In the genomic region with DNA sequence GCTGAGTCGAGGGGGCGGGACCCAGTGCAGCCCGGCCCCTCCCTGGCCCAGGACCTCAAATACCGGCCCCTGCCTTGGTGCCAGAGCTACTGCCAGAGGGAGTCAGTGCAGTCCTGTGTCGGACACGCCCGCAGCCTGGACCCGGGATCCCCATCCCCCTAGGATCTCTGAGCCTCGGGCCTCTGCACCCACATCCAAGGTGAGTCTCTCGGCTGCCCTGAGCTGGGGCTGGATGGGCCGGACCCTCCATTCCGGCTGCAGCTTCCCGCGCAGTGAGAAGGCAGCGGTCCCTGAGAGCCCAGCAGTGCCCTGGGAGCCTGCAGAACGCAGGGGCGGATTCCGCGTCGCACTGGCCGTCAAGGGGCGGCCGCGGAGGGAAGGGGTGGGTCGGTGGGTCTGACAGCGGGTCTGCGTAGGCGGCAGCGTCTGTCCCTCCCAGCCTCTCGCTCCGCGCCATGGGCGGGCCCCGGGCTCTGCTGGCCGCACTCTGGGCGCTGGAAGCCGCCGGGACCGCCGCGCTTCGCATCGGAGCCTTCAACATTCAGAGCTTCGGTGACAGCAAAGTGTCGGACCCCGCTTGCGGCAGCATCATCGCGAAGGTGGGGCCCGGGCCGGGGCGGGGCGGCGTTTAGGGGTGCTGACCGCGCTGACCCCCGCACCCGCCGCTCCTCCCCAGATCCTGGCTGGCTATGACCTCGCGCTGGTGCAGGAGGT, we compare ENCODE assay signal across 10 cellular contexts. TPM values are rescaled to one million over a fixed set of nuclear protein-coding genes. Genes with fewer than 3 reads are reported as not detected.
DNase-seq lines count a peak whose midpoint lies in the region; ATAC-seq and TF ChIP-seq lines count a peak whose summit lies in the region.
"Had no signal": no experiment of that assay in that cellular context is flagged by ENCODE, and none has a peak within 500 bp of the region (broad histone marks: within the 10 kb centered on the region; RNA-seq: fewer than 3 reads in every experiment).

Gene DNASE1L2 (plus strand): TSS at position 83 of the 714 bp plus-strand sequence. CDS start 373 bp downstream, at position 456.

- ATAC-seq in HG03095 (IDR thresholded peaks at IDR 0.05; ENCODE audit: unreplicated experiment), result no peak

- TF ChIP-seq CTCF in VCaP (conservative IDR thresholded peaks at IDR 0.05) (no peak), left ventricle myocardium inferior (IDR thresholded peaks at IDR 0.05; ENCODE audit: borderline replicate concordance) (no peak), sigmoid colon (IDR thresholded peaks at IDR 0.05) (no peak)

- H3K9ac ChIP-seq in GM23248, result peak within 1 kb of the TSS; percentile 9

- no peaks in the 10 kb centered on the region for H3K79me2 ChIP-seq in GM23248 (ENCODE audit: insufficient read depth)

- H3K4me3 ChIP-seq in GM23248, result peak within 1 kb of the TSS; percentile 53
- H3K4me3 ChIP-seq in left ventricle myocardium inferior, result peak within 1 kb of the TSS; percentile 55
- peak within 1 kb of the TSS in 3 of 4 donors; percentile 9 to 24 (median 14) for H3K4me3 ChIP-seq in sigmoid colon

- H2AFZ ChIP-seq in GM23248, result no peak within 1 kb of the TSS

- in situ Hi-C loops in GM23248 (cut with MboI), result no loop called here

- DNase-seq in GM23248, result peak; percentile 76
- no peak for DNase-seq in left ventricle myocardium inferior
- DNase-seq in sigmoid colon, result peak; percentile 70
- DNase-seq in HuH-7 (ENCODE audit: low spot score), result no peak
- no peak for DNase-seq in NCI-H187 (lab: John Stamatoyannopoulos, UW)
- DNase-seq: activated CD4-positive, alpha-beta T cell treated with anti-CD3 and anti-CD28 coated beads, Interleukin-2, amount 50 U/mL, for 4 hours; effector memory CD4-positive, alpha-beta T cell; occipital lobe had no signal

- H3K27me3 ChIP-seq in GM23248 (replicated peaks; ENCODE audit: insufficient read depth), result no peaks in the 10 kb centered on the region
- peaks cover 23% of the 10 kb centered on the region for H3K27me3 ChIP-seq in left ventricle myocardium inferior (ENCODE audit: low read depth)
- H3K27me3 ChIP-seq in sigmoid colon, result peaks cover 17 to 53% (median 26%) of the 10 kb centered on the region in 3 donors

- no peaks in the 10 kb centered on the region for H3K4me1 ChIP-seq in GM23248 (ENCODE audit: insufficient read depth)
- peaks cover 25% of the 10 kb centered on the region for H3K4me1 ChIP-seq in left ventricle myocardium inferior
- H3K4me1 ChIP-seq in sigmoid colon, result peaks cover 0 to 27% (median 24%) of the 10 kb centered on the region in 4 donors

- H4K20me1 ChIP-seq in GM23248 (ENCODE audit: insufficient read depth), result no peaks in the 10 kb centered on the region

- no peak for TF ChIP-seq POLR2A in sigmoid colon (IDR thresholded peaks at IDR 0.05)

- no peaks in the 10 kb centered on the region for H3K36me3 ChIP-seq in GM23248 (ENCODE audit: low read depth)
- peaks cover 58% of the 10 kb centered on the region for H3K36me3 ChIP-seq in left ventricle myocardium inferior
- peaks cover 43 to 58% (median 46%) of the 10 kb centered on the region in 4 donors for H3K36me3 ChIP-seq in sigmoid colon

- no peaks in the 10 kb centered on the region for H3K9me2 ChIP-seq in GM23248 (ENCODE audit: insufficient read depth)

- TF ChIP-seq EP300 in sigmoid colon (IDR thresholded peaks at IDR 0.05), result no peak

- intact Hi-C loops in left ventricle myocardium inferior (cut with micrococcal nuclease) (no loop called here), sigmoid colon (cut with DNase I) (no loop called here)

- no peaks in the 10 kb centered on the region for H3F3A ChIP-seq in GM23248 (ENCODE audit: insufficient read depth)

- H3K9me3 ChIP-seq in GM23248 (ENCODE audit: low read depth), result no peaks in the 10 kb centered on the region
- H3K9me3 ChIP-seq in left ventricle myocardium inferior (replicated peaks), result no peaks in the 10 kb centered on the region
- H3K9me3 ChIP-seq in sigmoid colon, result no peaks in the 10 kb centered on the region

- no peak within 1 kb of the TSS for H3K27ac ChIP-seq in GM23248
- H3K27ac ChIP-seq in VCaP, result peak within 1 kb of the TSS; percentile 24; the same call in 1 of the 2 replicates
- no peak within 1 kb of the TSS for H3K27ac ChIP-seq in left ventricle myocardium inferior (replicated peaks)
- H3K27ac ChIP-seq in sigmoid colon, result no peak within 1 kb of the TSS

- peak within 1 kb of the TSS; percentile 53 for H3K4me2 ChIP-seq in GM23248 (ENCODE audit: unreplicated experiment)

- WGBS in GM23248 (ENCODE audit: low coverage in 1 of 2, low lambda C conversion rate in 2 of 2, missing lambda C conversion rate in 2 of 2), 2 experiments, result 3 to 4% methylated on average over 37 to 45 of the region's 61 CpGs
- 4 to 11% methylated on average over 61 of the region's 61 CpGs for WGBS in sigmoid colon, 2 donors

RNA-seq across cellular contexts. Expression of gene DNASE1L2, which starts in this region (rescaled TPM):
- total RNA-seq in GM23248 (2014; rRNA removed; shearing (Covaris generic)), result 0.13 TPM in 1 of 2 replicates, not detected in the other
- polyA plus RNA-seq in GM23248 (2016; fragmentation: Nextera tagmentation; extraction: Ambion mirVana), result 0.80 and 0.89 TPM in 2 replicates
- total RNA-seq in left ventricle myocardium inferior, result 0.47 TPM
- under 1 TPM in 3 of 4 donors, not detected in 1; 0.36 to 0.82 (median 0.81) TPM for total RNA-seq in sigmoid colon
- polyA plus RNA-seq in sigmoid colon, result under 1 TPM in 1 of 3 donors, not detected in 2; 0.93 TPM

Comparison
In these comparisons a context has a peak if more than half of its experiments do, and no peak if none do; other contexts are left out.
1. Peak in DNase-seq, H3K4me3 ChIP-seq, H3K9ac ChIP-seq and H3K4me2 ChIP-seq in GM23248; RNA of the gene not detected or under 1 TPM.
2. Peak in DNase-seq and H3K4me3 ChIP-seq in sigmoid colon; RNA of the gene not detected or under 1 TPM.